4 cellular contexts compared by ENCODE assay signal in the genomic region with DNA sequence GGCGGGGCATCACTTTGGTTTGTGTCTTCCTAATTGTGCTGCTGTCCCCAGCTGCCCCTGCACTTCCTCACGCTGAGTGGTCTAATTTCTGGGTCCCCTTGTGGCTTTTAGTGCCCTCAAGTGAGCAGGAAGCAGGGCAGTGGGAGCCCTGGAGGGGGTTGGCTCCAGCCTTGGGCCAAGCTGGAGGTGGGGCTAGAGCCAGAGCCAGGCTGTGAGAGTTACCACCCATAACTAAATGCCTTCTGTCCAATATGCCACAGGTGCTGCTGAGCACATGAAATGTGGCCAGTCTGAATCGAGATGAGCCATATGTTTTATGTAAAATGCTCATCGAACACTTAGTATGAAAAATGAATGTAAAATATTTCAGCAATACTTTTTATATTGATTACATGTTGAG. TPM values are rescaled to one million over a fixed set of nuclear protein-coding genes. Genes with fewer than 3 reads are reported as not detected.
"Had no signal": no experiment of that assay in that cellular context is flagged by ENCODE, and none has a peak within 500 bp of the region (broad histone marks: within the 10 kb centered on the region; RNA-seq: fewer than 3 reads in every experiment).

No MANE protein-coding gene starts in this region.

RNA-seq across cellular contexts. Expression of gene CD8B, which starts 5.2 kb away (rescaled TPM):
- total RNA-seq: astrocyte, NCI-H460, RPMI7951, SK-MEL-5 had no signal
